Comparison of ENCODE assay signal across 8 cellular contexts in the genomic region with DNA sequence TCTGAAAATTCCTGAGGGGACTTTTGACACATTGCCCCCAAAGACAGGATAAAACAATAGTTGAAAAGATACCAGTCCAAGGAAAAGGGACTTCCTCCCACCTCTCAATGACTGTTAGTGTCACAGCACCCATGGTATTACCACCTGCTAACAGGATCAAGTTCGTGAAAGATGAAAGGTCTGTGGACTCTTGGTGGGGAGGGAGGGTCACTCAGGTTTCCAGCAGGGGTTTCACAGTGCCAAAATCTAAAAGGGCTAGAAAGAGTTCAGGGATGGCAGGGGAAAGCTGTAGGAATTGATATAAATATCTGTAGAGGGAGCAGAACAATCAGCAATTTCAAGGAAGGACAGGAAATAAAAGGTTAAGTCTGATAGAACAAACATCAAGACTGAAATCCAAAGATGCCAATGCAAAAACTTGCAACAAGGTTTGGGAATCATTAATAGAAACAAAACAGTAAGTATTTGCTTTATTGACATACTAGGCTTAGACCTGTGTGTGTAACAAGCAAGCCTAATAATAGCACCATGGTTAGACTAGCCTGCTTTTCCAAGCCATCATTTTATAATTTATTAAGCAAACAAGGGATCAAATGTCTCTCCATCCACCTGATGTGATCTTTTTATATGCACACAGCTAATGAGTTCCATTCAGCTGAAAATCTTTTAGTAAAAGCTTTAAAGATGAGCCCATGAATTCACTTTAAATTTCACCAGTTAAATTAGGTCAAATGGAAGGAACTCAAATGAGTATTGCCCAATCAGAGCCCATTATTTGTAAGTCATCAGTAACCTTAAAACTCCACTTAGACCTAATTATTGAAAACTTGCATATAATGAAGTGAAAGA. TPM values are rescaled to one million over a fixed set of nuclear protein-coding genes. Genes with fewer than 3 reads are reported as not detected.
DNase-seq lines count a peak whose midpoint lies in the region; ATAC-seq and TF ChIP-seq lines count a peak whose summit lies in the region.

No MANE protein-coding gene starts in this region.

- intact Hi-C loops in body of pancreas (cut with DNase I) = no loop called here

- H3K4me3 ChIP-seq in AG04449 (ENCODE audit: low read depth, low read length) (peak overlapping the region; percentile 100), HUES48 (ENCODE audit: low read depth, low read length) (peak overlapping the region; percentile 89), body of pancreas (peak overlapping the region; percentile 25 to 28)

- H3K36me3 ChIP-seq in HUES48 (ENCODE audit: control insufficient read depth, insufficient read depth, low read length) = peaks cover 69% of the 10 kb centered on the region
- H3K36me3 ChIP-seq in body of pancreas (replicated peaks in 1 of 2; ENCODE audit: insufficient read depth in 1 of 2, low read depth in 2 of 2) = peaks cover 8 to 14% of the 10 kb centered on the region in 2 donors

- TF ChIP-seq CTCF in AG04449 (IDR thresholded peaks at IDR 0.05; ENCODE audit: insufficient read depth, low read length, missing control alignments) = no peak
- TF ChIP-seq CTCF in body of pancreas (IDR thresholded peaks at IDR 0.05) = no peak

- H3K4me1 ChIP-seq in HUES48 (ENCODE audit: control insufficient read depth, insufficient read depth, low read length) (peaks cover 43% of the 10 kb centered on the region), body of pancreas (peaks cover 61% of the 10 kb centered on the region)

- DNase-seq in AG04449 (ENCODE audit: low read depth, low spot score) = no peak
- no peak for DNase-seq in body of pancreas
- peak; percentile 26 for DNase-seq in midbrain (lab: John Stamatoyannopoulos, UW)
- no peak for DNase-seq in A172 (ENCODE audit: low spot score)

- no peaks in the 10 kb centered on the region for H3K27me3 ChIP-seq in HUES48 (ENCODE audit: control insufficient read depth, insufficient read depth, low read length)
- H3K27me3 ChIP-seq in body of pancreas = no peaks in the 10 kb centered on the region

- ATAC-seq in body of pancreas (no peak), GM18519 (IDR thresholded peaks at IDR 0.05; ENCODE audit: low FRiP score, unreplicated experiment) (no peak), HG02870 (IDR thresholded peaks at IDR 0.05; ENCODE audit: unreplicated experiment) (no peak), GM21423 (IDR thresholded peaks at IDR 0.05; ENCODE audit: unreplicated experiment) (no peak)

- peak in 2 of 3 donors; percentile 15 to 47 for TF ChIP-seq POLR2A in body of pancreas (IDR thresholded peaks at IDR 0.05)

- peak overlapping the region; percentile 45 for H3K27ac ChIP-seq in HUES48 (ENCODE audit: low read depth, low read length)
- peak overlapping the region; percentile 97 to 100 (median 98) for H3K27ac ChIP-seq in body of pancreas

- peak overlapping the region; percentile 98 for H3K9ac ChIP-seq in HUES48 (ENCODE audit: low read depth, low read length)

- POLR2A ChIA-PET in AG04449 (lab: Yijun Ruan, JAX) = interaction anchor here (1.1 to 11.1 kb wide), 3 partner anchors 13 to 212 kb away, joined by 3 to 135 read pairs (median 7); partner anchors contain the start of genes ENSA and RPRD2

- no peaks in the 10 kb centered on the region for H3K9me3 ChIP-seq in HUES48 (ENCODE audit: control insufficient read depth, insufficient read depth, low read length)
- no peaks in the 10 kb centered on the region for H3K9me3 ChIP-seq in body of pancreas

- 0 to 17% methylated on average over 1 of the region's 1 CpG for WGBS in body of pancreas, 2 donors

- CTCF ChIA-PET in AG04449 (lab: Yijun Ruan, JAX) = interaction anchor here (1.0 to 6.5 kb wide), 5 partner anchors 12 to 47 kb away, joined by 3 to 69 read pairs (median 5); no protein-coding TSS in a partner anchor

RNA-seq across cellular contexts. Expression of gene MCL1, which starts 3.7 kb away (rescaled TPM):
- total RNA-seq in body of pancreas = 100 to 1,000 TPM; 211 to 223 TPM
- total RNA-seq in A172 (2014; rRNA removed; shearing (Covaris generic)) = 224 and 246 TPM in 2 replicates

RNA-seq across cellular contexts. Expression of gene ADAMTSL4, which starts 26.5 kb away (rescaled TPM):
- total RNA-seq in body of pancreas = 1 to 10 TPM; 4.7 to 7.6 TPM
- 0.38 and 2.3 TPM in 2 replicates for total RNA-seq in A172 (2014; rRNA removed; shearing (Covaris generic))

RNA-seq across cellular contexts. Expression of gene ENSA, which starts 53.7 kb away (rescaled TPM):
- 100 to 1,000 TPM in 1 of 2 donors, 10 to 100 TPM in 1; 64.6 to 203 TPM for total RNA-seq in body of pancreas
- 278 and 287 TPM in 2 replicates for total RNA-seq in A172 (2014; rRNA removed; shearing (Covaris generic))

Comparison
In these comparisons a context has a peak if more than half of its experiments do, and no peak if none do; other contexts are left out.
1. H3K4me3 ChIP-seq: peak in every context shown above with its lines; median percentile 100 in AG04449; 89 in HUES48; 26 in body of pancreas.